1 cellular context compared by ENCODE assay signal in the genomic region with DNA sequence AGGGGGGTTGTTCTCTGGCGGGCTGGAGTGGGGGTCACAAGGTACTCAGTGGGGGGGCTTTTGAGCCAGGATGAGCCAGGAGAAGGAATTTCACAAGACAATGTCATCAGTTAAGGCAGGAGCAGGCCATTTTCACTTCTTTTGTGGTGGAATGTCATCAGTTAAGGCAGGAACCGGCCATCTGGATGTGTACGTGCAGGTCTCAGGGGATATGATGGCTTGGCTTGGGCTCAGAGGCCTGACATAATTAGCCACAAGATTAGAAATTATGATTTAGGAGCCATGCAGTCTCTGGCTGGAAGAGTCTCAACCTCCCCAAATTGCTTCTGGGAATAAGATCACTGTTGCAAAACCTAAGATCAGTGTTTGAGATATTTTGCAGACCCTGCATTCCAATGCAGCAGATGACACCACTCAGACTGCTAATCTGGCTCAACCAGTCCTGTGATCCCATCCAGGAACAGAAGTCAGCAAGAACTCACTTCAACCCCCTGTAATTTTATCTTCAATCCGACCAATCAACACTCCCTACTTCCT.
TF ChIP-seq lines count a peak whose summit lies in the region.

No MANE protein-coding gene starts in this region.

TF ChIP-seq in WTC11, 78 proteins besides CTCF, POLR2A, EP300 and RAD21 (continued from another document):
- TF ChIP-seq, protein P1, sequence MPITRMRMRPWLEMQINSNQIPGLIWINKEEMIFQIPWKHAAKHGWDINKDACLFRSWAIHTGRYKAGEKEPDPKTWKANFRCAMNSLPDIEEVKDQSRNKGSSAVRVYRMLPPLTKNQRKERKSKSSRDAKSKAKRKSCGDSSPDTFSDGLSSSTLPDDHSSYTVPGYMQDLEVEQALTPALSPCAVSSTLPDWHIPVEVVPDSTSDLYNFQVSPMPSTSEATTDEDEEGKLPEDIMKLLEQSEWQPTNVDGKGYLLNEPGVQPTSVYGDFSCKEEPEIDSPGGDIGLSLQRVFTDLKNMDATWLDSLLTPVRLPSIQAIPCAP (CRISPR knock-in tag; IDR thresholded peaks at IDR 0.05) = peak; percentile 67; the same call in 1 of the 2 replicates
- TF ChIP-seq ETV6 (CRISPR knock-in tag; IDR thresholded peaks at IDR 0.05) (0 out of 2 replicates have a peak, but pooled peaks have one; percentile 38), TEAD1 (CRISPR knock-in tag; IDR thresholded peaks at IDR 0.05) (peak; percentile 90; the same call in 1 of the 2 replicates)
- TF ChIP-seq, protein P2, sequence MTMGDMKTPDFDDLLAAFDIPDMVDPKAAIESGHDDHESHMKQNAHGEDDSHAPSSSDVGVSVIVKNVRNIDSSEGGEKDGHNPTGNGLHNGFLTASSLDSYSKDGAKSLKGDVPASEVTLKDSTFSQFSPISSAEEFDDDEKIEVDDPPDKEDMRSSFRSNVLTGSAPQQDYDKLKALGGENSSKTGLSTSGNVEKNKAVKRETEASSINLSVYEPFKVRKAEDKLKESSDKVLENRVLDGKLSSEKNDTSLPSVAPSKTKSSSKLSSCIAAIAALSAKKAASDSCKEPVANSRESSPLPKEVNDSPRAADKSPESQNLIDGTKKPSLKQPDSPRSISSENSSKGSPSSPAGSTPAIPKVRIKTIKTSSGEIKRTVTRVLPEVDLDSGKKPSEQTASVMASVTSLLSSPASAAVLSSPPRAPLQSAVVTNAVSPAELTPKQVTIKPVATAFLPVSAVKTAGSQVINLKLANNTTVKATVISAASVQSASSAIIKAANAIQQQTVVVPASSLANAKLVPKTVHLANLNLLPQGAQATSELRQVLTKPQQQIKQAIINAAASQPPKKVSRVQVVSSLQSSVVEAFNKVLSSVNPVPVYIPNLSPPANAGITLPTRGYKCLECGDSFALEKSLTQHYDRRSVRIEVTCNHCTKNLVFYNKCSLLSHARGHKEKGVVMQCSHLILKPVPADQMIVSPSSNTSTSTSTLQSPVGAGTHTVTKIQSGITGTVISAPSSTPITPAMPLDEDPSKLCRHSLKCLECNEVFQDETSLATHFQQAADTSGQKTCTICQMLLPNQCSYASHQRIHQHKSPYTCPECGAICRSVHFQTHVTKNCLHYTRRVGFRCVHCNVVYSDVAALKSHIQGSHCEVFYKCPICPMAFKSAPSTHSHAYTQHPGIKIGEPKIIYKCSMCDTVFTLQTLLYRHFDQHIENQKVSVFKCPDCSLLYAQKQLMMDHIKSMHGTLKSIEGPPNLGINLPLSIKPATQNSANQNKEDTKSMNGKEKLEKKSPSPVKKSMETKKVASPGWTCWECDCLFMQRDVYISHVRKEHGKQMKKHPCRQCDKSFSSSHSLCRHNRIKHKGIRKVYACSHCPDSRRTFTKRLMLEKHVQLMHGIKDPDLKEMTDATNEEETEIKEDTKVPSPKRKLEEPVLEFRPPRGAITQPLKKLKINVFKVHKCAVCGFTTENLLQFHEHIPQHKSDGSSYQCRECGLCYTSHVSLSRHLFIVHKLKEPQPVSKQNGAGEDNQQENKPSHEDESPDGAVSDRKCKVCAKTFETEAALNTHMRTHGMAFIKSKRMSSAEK (CRISPR knock-in tag; IDR thresholded peaks at IDR 0.05; ENCODE audit: borderline replicate concordance) = peak; percentile 69; the same call in 1 of the 2 replicates
